Comparison of ENCODE assay signal across 14 cellular contexts in the genomic region with DNA sequence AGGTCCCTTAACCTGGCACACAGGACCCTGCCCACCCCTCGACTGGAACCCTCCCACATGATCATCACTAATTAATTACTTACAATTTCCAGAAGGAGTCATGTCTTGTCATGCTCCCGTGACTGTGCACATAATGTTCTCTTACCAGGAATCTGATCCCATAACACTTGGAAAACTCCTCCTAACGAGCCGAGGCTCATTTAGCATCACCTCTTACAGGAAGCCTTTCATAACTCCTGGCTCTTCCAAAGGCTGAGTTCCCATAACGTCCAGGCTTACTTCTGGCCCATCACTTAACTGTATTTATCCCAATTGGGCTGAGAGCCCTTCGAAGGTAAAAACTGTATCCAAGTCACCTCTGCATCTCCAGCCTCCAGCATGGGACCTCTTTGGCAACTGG.
"Had no signal": no experiment of that assay in that cellular context is flagged by ENCODE, and none has a peak within 500 bp of the region (broad histone marks: within the 10 kb centered on the region; RNA-seq: fewer than 3 reads in every experiment).

No MANE protein-coding gene starts in this region.

- H3K27ac ChIP-seq: cardiac muscle cell, tibial nerve had no signal

- H3K27ac Mint-ChIP-seq: T-helper 1 cell treated with Interleukin-12 subunit alpha and Interleukin-12 subunit beta and Interleukin-4 antibody, amounts not matched to agents 30 μg/mL and 1 μg/mL, for 36 hours had no signal

- H3K4me3 ChIP-seq: ascending aorta, cardiac muscle cell, pancreas, skin epidermis, tibial nerve had no signal

- DNase-seq: activated CD4-positive, CD25-positive, alpha-beta regulatory T cell; activated gamma-delta T cell; activated T-cell treated with anti-CD3 and anti-CD28 coated beads, Interleukin-2, amount 50 U/mL, for 4 hours; effector CD4-positive, alpha-beta T cell; glutamatergic neuron; left colon; pancreas had no signal

- H3K9me3 Mint-ChIP-seq: activated T-cell treated with anti-CD3 and anti-CD28 coated beads, Interleukin-2, amount 50 U/mL, for 4 hours had no signal

- ATAC-seq: activated T-cell treated with anti-CD3 and anti-CD28 coated beads, Interleukin-2, amount 50 U/mL, for 4 hours; left colon; SK-N-SH treated with all-trans-retinoic acid at 6 μM for 48 hours had no signal

- H3K27me3 ChIP-seq: ascending aorta, pancreas, tibial nerve had no signal

- H3K9me3 ChIP-seq: ascending aorta, pancreas, tibial nerve had no signal

- H3K4me3 Mint-ChIP-seq: activated T-cell treated with anti-CD3 and anti-CD28 coated beads, Interleukin-2, amount 50 U/mL, for 4 hours; neural crest cell had no signal

- H3K36me3 ChIP-seq: ascending aorta, cardiac muscle cell, pancreas, tibial nerve had no signal
